Comparison of ENCODE assay signal across 25 cellular contexts in genomic region chr10:21503580-21503979, GRCh38.
"Had no signal": no experiment of that assay in that cellular context is flagged by ENCODE, and none has a peak within 500 bp of the region (broad histone marks: within the 10 kb centered on the region; RNA-seq: fewer than 3 reads in every experiment).

No MANE protein-coding gene starts in this region.

- H3K4me3 ChIP-seq: coronary artery, hepatocyte, ovary, right atrium auricular region, smooth muscle cell, suprapubic skin, thyroid gland, upper lobe of right lung, vagina had no signal

- H3K4me1 ChIP-seq: foreskin keratinocyte, vagina had no signal

- H3K27me3 ChIP-seq: ovary, right atrium auricular region, suprapubic skin, thyroid gland, vagina had no signal

- FAIRE-seq: endothelial cell of umbilical vein, kidney had no signal

- H3K27ac ChIP-seq: coronary artery, foreskin keratinocyte, hepatocyte, ovary, right atrium auricular region, suprapubic skin, upper lobe of right lung, vagina had no signal

- ATAC-seq: foreskin keratinocyte; left cardiac atrium; left ventricle myocardium superior; stimulated activated effector memory CD8-positive, alpha-beta T cell treated with anti-CD3 and anti-CD28 coated beads, Interleukin-12 subunit alpha, Interleukin-12 subunit beta, amount 100 ng/mL, for 72 hours; stimulated activated naive CD8-positive, alpha-beta T cell treated with anti-CD3 and anti-CD28 coated beads, Interleukin-15, Interleukin-2, amounts not matched to agents 100 U/mL and 50 U/mL, for 24 hours; upper lobe of right lung had no signal

- H3K36me3 ChIP-seq: ovary, right atrium auricular region, suprapubic skin, thyroid gland, upper lobe of right lung, vagina had no signal

- H3K27ac Mint-ChIP-seq: endodermal cell; stimulated activated effector memory CD8-positive, alpha-beta T cell treated with anti-CD3 and anti-CD28 coated beads, Interleukin-12 subunit alpha, Interleukin-12 subunit beta, amount 100 ng/mL, for 72 hours had no signal

- H3K9me3 ChIP-seq: ovary, right atrium auricular region, suprapubic skin, thyroid gland, upper lobe of right lung, vagina had no signal

- DNase-seq: effector CD4-positive, alpha-beta T cell; erythroblast; foreskin keratinocyte; head of caudate nucleus; kidney; left cardiac atrium; left ventricle myocardium superior; mesendoderm; naive B cell; nucleus accumbens; ovary; stimulated activated CD4-positive, alpha-beta T cell treated with anti-CD3 and anti-CD28 coated beads, Interleukin-4, amount 100 ng/mL, for 1 hour; stimulated activated CD8-positive, alpha-beta memory T cell treated with anti-CD3 and anti-CD28 coated beads, Interleukin-4, amount 100 ng/mL, for 48 hours; stimulated activated naive CD8-positive, alpha-beta T cell treated with anti-CD3 and anti-CD28 coated beads, Interleukin-15, Interleukin-2, amounts not matched to agents 100 U/mL and 50 U/mL, for 24 hours; thyroid gland; upper lobe of right lung had no signal

- H3K4me3 Mint-ChIP-seq: endodermal cell; naive B cell; stimulated activated effector memory CD8-positive, alpha-beta T cell treated with anti-CD3 and anti-CD28 coated beads, Interleukin-12 subunit alpha, Interleukin-12 subunit beta, amount 100 ng/mL, for 72 hours had no signal

- H3K36me3 Mint-ChIP-seq: naive B cell; stimulated activated effector memory CD8-positive, alpha-beta T cell treated with anti-CD3 and anti-CD28 coated beads, Interleukin-12 subunit alpha, Interleukin-12 subunit beta, amount 100 ng/mL, for 72 hours had no signal

- H3K9me3 Mint-ChIP-seq: endodermal cell; naive B cell; stimulated activated effector memory CD8-positive, alpha-beta T cell treated with anti-CD3 and anti-CD28 coated beads, Interleukin-12 subunit alpha, Interleukin-12 subunit beta, amount 100 ng/mL, for 72 hours had no signal
